Comparison of ENCODE assay signal across 27 cellular contexts in the genomic region with DNA sequence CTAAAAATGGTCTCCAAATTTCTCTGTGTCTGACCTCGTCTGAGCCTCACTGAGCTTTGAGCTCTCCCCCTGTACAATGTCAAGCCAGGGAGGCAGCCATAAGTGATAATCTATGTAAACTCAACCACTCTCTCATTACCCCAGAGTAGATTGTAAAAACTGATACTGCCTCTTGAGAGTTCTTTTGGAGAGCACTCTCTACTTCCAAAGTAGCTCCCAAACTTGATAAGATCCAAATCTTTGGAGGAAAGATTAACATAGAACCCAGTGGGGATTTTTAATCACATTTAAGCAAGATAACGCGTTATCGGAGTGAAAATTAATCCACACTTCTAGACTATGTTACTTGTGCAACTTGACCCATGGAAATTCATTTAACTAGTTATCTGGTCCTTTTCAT.
"Had no signal": no experiment of that assay in that cellular context is flagged by ENCODE, and none has a peak within 500 bp of the region (broad histone marks: within the 10 kb centered on the region; RNA-seq: fewer than 3 reads in every experiment).

No MANE protein-coding gene starts in this region.

- H3K36me3 Mint-ChIP-seq: memory B cell had no signal

- H3K27me3 Mint-ChIP-seq: memory B cell; stimulated activated naive B cell treated with anti-CD40 and anti-IgM and Interleukin-4, amounts not matched to agents 10 μg/mL and 1 μg/mL and 100 μg/mL, for 72 hours had no signal

- H3K27me3 ChIP-seq: dorsolateral prefrontal cortex, gastrocnemius medialis, heart left ventricle, hepatocyte, right lobe of liver, tibial nerve, upper lobe of right lung, uterus had no signal

- DNase-seq: dorsolateral prefrontal cortex; effector CD4-positive, alpha-beta T cell; foreskin fibroblast; gastrocnemius medialis; heart left ventricle; kidney; midbrain; naive thymus-derived CD4-positive, alpha-beta T cell; right lobe of liver; small intestine; stimulated activated CD4-positive, alpha-beta T cell treated with anti-CD3 and anti-CD28 coated beads, Interleukin-15, amount 100 ng/mL, for 24 hours; stimulated activated CD4-positive, alpha-beta T cell treated with anti-CD3 and anti-CD28 coated beads, Interleukin-2, amount 100 ng/mL, for 48 hours; stimulated activated naive B cell treated with anti-CD40 and anti-IgM and Interleukin-4, amounts not matched to agents 10 μg/mL and 1 μg/mL and 100 μg/mL, for 72 hours; upper lobe of right lung; uterus had no signal

- H3K4me1 ChIP-seq: gastrocnemius medialis, parathyroid adenoma, right lobe of liver, upper lobe of right lung, uterus had no signal

- H3K9ac ChIP-seq: parathyroid adenoma had no signal

- H3K9me3 ChIP-seq: gastrocnemius medialis, heart left ventricle, right lobe of liver, thoracic aorta, tibial nerve, upper lobe of right lung, uterus had no signal

- H3K4me3 ChIP-seq: dorsolateral prefrontal cortex, gastrocnemius medialis, heart left ventricle, hepatocyte, lung, right lobe of liver, thoracic aorta, tibial nerve, upper lobe of right lung, uterus had no signal

- ATAC-seq: esophagus mucosa; gastrocnemius medialis; heart left ventricle; left lobe of liver; naive thymus-derived CD4-positive, alpha-beta T cell; right lobe of liver; stimulated activated naive B cell treated with anti-CD40 and anti-IgM and Interleukin-4, amounts not matched to agents 10 μg/mL and 1 μg/mL and 100 μg/mL, for 72 hours; upper lobe of right lung had no signal

- H3K4me2 ChIP-seq: hepatocyte had no signal

- H3K27ac ChIP-seq: dorsolateral prefrontal cortex, epithelial cell of prostate, gastrocnemius medialis, heart left ventricle, hepatocyte, parathyroid adenoma, right lobe of liver, thoracic aorta, tibial nerve, upper lobe of right lung, uterus had no signal

- H3K4me3 Mint-ChIP-seq: memory B cell; naive thymus-derived CD4-positive, alpha-beta T cell; nephron; stimulated activated naive B cell treated with anti-CD40 and anti-IgM and Interleukin-4, amounts not matched to agents 10 μg/mL and 1 μg/mL and 100 μg/mL, for 72 hours; stimulated activated naive CD8-positive, alpha-beta T cell treated with anti-CD3 and anti-CD28 coated beads, Interleukin-15, Interleukin-2, amounts not matched to agents 100 ng/mL and 50 ng/mL, for 24 hours had no signal

- H3K36me3 ChIP-seq: gastrocnemius medialis, heart left ventricle, right lobe of liver, thoracic aorta, tibial nerve, upper lobe of right lung, uterus had no signal

- H3K27ac Mint-ChIP-seq: memory B cell; naive thymus-derived CD4-positive, alpha-beta T cell; progenitor cell of endocrine pancreas; stimulated activated naive B cell treated with anti-CD40 and anti-IgM and Interleukin-4, amounts not matched to agents 10 μg/mL and 1 μg/mL and 100 μg/mL, for 72 hours; stimulated activated naive CD8-positive, alpha-beta T cell treated with anti-CD3 and anti-CD28 coated beads, Interleukin-15, Interleukin-2, amounts not matched to agents 100 ng/mL and 50 ng/mL, for 24 hours had no signal

- H3K4me1 Mint-ChIP-seq: naive thymus-derived CD4-positive, alpha-beta T cell had no signal

- H2AFZ ChIP-seq: hepatocyte, parathyroid adenoma had no signal
